In the genomic region with DNA sequence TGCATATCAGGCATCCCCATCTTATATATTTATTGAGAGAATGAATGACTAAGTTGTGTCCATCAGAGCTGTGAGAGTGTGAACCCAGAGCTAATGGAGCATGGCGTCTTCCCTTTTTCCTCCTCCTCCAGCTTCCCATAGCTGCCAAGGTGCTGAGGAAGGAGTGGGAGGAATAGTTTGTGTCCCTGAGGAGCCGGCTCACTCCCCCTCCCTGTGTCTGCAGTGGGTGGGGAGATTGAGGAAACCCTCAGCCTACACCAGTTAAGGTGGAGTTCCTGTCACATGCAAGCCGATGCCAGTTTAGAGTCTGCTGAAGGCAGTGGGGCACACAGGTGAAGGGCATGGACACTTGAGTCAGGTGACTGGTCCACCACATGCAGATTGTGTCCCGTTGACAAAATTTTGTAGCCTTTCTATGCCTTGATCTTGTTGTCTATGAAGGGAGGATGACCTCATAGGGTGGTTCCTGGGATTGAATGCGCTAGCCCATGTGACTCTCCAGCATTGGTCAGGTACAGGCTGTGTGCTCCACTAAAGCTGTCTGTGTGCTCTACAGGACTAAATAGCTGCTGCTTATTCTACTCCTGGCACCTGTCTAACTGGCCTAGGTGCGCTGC, we compare ENCODE assay signal across 8 cellular contexts. TPM values are rescaled to one million over a fixed set of nuclear protein-coding genes. Genes with fewer than 3 reads are reported as not detected.
DNase-seq lines count a peak whose midpoint lies in the region; ATAC-seq and TF ChIP-seq lines count a peak whose summit lies in the region.

No MANE protein-coding gene starts in this region.

- no peaks in the 10 kb centered on the region for H3K27me3 Mint-ChIP-seq in activated naive CD8-positive, alpha-beta T cell treated with anti-CD3 and anti-CD28 coated beads, Interleukin-2, amount 50 U/mL, for 24 hours
- H3K27me3 Mint-ChIP-seq in type B pancreatic cell = no peaks in the 10 kb centered on the region

- peak in 2 of 5 donors; percentile 47 to 55 for DNase-seq in heart left ventricle
- DNase-seq in Right ventricle myocardium superior = no peak
- no peak for DNase-seq in activated naive CD8-positive, alpha-beta T cell treated with anti-CD3 and anti-CD28 coated beads, Interleukin-2, amount 50 U/mL, for 24 hours
- DNase-seq in left kidney (ENCODE audit: low read depth, low spot score) = peak; percentile 64
- DNase-seq in type B pancreatic cell (ENCODE audit: extremely low spot score, unreplicated experiment) = no peak
- no peak for DNase-seq in RWPE1 (ENCODE audit: low spot score)
- no peak for DNase-seq in effector CD8-positive, alpha-beta T cell (lab: John Stamatoyannopoulos, UW)

- H3K4me3 Mint-ChIP-seq in activated naive CD8-positive, alpha-beta T cell treated with anti-CD3 and anti-CD28 coated beads, Interleukin-2, amount 50 U/mL, for 24 hours = no peak overlapping the region
- no peak overlapping the region for H3K4me3 Mint-ChIP-seq in type B pancreatic cell

- 51 to 61% (median 58%) methylated on average over 4 to 6 of the region's 6 CpGs for WGBS in heart left ventricle, 4 donors

- TF ChIP-seq CTCF in heart left ventricle (IDR thresholded peaks at IDR 0.05) (no peak), type B pancreatic cell (conservative IDR thresholded peaks at IDR 0.05) (no peak), RWPE1 (conservative IDR thresholded peaks at IDR 0.05; ENCODE audit: low read depth) (no peak)

- H3K9me3 Mint-ChIP-seq in activated naive CD8-positive, alpha-beta T cell treated with anti-CD3 and anti-CD28 coated beads, Interleukin-2, amount 50 U/mL, for 24 hours = no peaks in the 10 kb centered on the region
- H3K9me3 Mint-ChIP-seq in type B pancreatic cell = no peaks in the 10 kb centered on the region

- POLR2A ChIA-PET in RWPE1 (lab: Yijun Ruan, JAX; ENCODE audit: low non-redundant PET) = no interaction called here

- peak overlapping the region in 11 of 12 donors; percentile 23 to 81 (median 68) for H3K27ac ChIP-seq in heart left ventricle
- H3K27ac ChIP-seq in RWPE1 = no peak overlapping the region

- H3K27ac Mint-ChIP-seq in activated naive CD8-positive, alpha-beta T cell treated with anti-CD3 and anti-CD28 coated beads, Interleukin-2, amount 50 U/mL, for 24 hours = no peak overlapping the region
- peak overlapping the region; percentile 80 for H3K27ac Mint-ChIP-seq in type B pancreatic cell

- no peak for TF ChIP-seq POLR2A in heart left ventricle (IDR thresholded peaks at IDR 0.05)

- H3K9me3 ChIP-seq in heart left ventricle = no peaks in the 10 kb centered on the region

- ATAC-seq in heart left ventricle = peak; percentile 62 to 78 (median 66)
- no peak for ATAC-seq in Right ventricle myocardium superior (ENCODE audit: poor library complexity)
- peak; percentile 65 for ATAC-seq in activated naive CD8-positive, alpha-beta T cell treated with anti-CD3 and anti-CD28 coated beads, Interleukin-2, amount 50 U/mL, for 24 hours
- no peak for ATAC-seq in HG03565 (IDR thresholded peaks at IDR 0.05; ENCODE audit: unreplicated experiment)

- intact Hi-C loops in heart left ventricle (cut with DNase I) = loop anchor here in 1 of 10 donors (5.0 kb wide), 1 partner anchor 45 kb away; no protein-coding TSS in a partner anchor
- intact Hi-C loops in Right ventricle myocardium superior (cut with DNase I) = no loop called here

- peaks cover 33% of the 10 kb centered on the region for H3K4me1 Mint-ChIP-seq in activated naive CD8-positive, alpha-beta T cell treated with anti-CD3 and anti-CD28 coated beads, Interleukin-2, amount 50 U/mL, for 24 hours
- peaks cover 25% of the 10 kb centered on the region for H3K4me1 Mint-ChIP-seq in type B pancreatic cell (ENCODE audit: unreplicated experiment)

- H3K36me3 Mint-ChIP-seq in activated naive CD8-positive, alpha-beta T cell treated with anti-CD3 and anti-CD28 coated beads, Interleukin-2, amount 50 U/mL, for 24 hours (ENCODE audit: low read depth) = peaks cover 3% of the 10 kb centered on the region
- H3K36me3 Mint-ChIP-seq in type B pancreatic cell = peaks cover 9% of the 10 kb centered on the region

- peak overlapping the region in 1 of 12 donors; percentile 11 for H3K4me3 ChIP-seq in heart left ventricle

- CTCF ChIA-PET in RWPE1 (lab: Yijun Ruan, JAX) = interaction anchor here (0.6 to 1.2 kb wide), 2 partner anchors 19 to 29 kb away, joined by 3 to 6 read pairs; no protein-coding TSS in a partner anchor

- H3K36me3 ChIP-seq in heart left ventricle = peaks cover 0 to 34% (median 15%) of the 10 kb centered on the region in 9 donors

- H3K27me3 ChIP-seq in heart left ventricle = no peaks in the 10 kb centered on the region

- H3K4me1 ChIP-seq in heart left ventricle = peaks cover 6 to 72% (median 41%) of the 10 kb centered on the region in 12 donors

RNA-seq across cellular contexts. Expression of gene GPI, which starts 47.6 kb away (rescaled TPM):
- 100 to 1,000 TPM; 359 to 764 (median 549) TPM for total RNA-seq in heart left ventricle
- 100 to 1,000 TPM; 233 to 284 TPM for polyA plus RNA-seq in heart left ventricle
- total RNA-seq in Right ventricle myocardium superior = 500 TPM
- total RNA-seq in type B pancreatic cell (ENCODE audit: low replicate concordance) = 241 and 297 TPM in 2 replicates

Comparison
In these comparisons a context has a peak if more than half of its experiments do, and no peak if none do; other contexts are left out.
1. ATAC-seq: peak in heart left ventricle (4 of 4) and activated naive CD8-positive, alpha-beta T cell treated with anti-CD3 and anti-CD28 coated beads, Interleukin-2, amount 50 U/mL, for 24 hours (single experiment); none in Right ventricle myocardium superior (single experiment) and HG03565 (single experiment).